In the genomic region with DNA sequence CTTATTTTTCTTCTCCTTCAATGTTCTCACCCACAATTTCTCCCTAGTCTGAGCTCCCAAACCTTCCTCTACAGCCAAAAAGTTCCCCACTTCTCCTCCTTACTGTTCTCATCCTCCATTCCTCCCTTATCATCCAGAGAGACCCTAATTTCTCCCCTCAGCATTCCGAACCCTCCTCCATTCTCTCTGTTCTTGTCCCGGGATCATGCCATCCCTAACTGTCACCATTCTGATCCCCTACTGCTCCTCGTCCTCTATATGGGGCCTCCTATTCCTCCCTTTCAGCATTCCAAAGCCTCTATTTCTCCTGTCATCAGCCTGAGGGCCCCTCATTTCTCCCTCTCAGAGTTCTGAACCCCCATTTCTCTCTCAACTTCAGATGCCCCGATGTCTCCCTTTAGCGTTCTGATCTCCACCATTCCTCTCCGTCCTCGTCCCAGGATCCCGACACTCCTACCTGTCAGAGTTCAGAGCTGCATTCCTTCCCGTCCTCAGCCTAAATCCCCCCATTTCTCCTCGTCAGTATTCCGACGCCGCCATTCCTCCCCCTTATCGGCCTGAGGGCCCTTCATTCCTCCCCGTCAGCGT, we compare ENCODE assay signal across 8 cellular contexts. TPM values are rescaled to one million over a fixed set of nuclear protein-coding genes. Genes with fewer than 3 reads are reported as not detected.
DNase-seq lines count a peak whose midpoint lies in the region; TF ChIP-seq lines count a peak whose summit lies in the region.

No MANE protein-coding gene starts in this region.

- no peak for TF ChIP-seq EP300 in suprapubic skin (IDR thresholded peaks at IDR 0.05)

- DNase-seq in T-helper 2 cell treated with Interferon-gamma antibody and Interleukin-4, amounts not matched to agents 5 μg/mL and 100 μg/mL, for 36 hours (ENCODE audit: low spot score), result no peak
- DNase-seq in T-helper 2 cell, result no peak
- DNase-seq in adipocyte (ENCODE audit: low read depth), result no peak
- no peak for DNase-seq in kidney epithelial cell (ENCODE audit: low read depth)
- DNase-seq in suprapubic skin (ENCODE audit: low spot score in 2 of 2), result no peak
- DNase-seq in A172 (ENCODE audit: low spot score), result no peak
- DNase-seq in NCI-H187 treated with DMSO at 0.1 percent for 48 hours (lab: John Stamatoyannopoulos, UW), result no peak
- DNase-seq in activated CD8-positive, alpha-beta memory T cell treated with anti-CD3 and anti-CD28 coated beads, Interleukin-2, amount 50 U/mL, for 48 hours, result no peak

- H3K4me1 ChIP-seq in adipocyte (ENCODE audit: control insufficient read depth, insufficient read depth, low read length) (peaks cover 23% of the 10 kb centered on the region), suprapubic skin (peaks cover 30% of the 10 kb centered on the region)

- H3K4me1 Mint-ChIP-seq in T-helper 2 cell treated with Interferon-gamma antibody and Interleukin-4, amounts not matched to agents 5 μg/mL and 100 μg/mL, for 36 hours (ENCODE audit: low read depth), result peaks cover 32% of the 10 kb centered on the region

- H3K27me3 Mint-ChIP-seq in T-helper 2 cell treated with Interferon-gamma antibody and Interleukin-4, amounts not matched to agents 5 μg/mL and 100 μg/mL, for 36 hours (ENCODE audit: low read depth), result no peaks in the 10 kb centered on the region

- peak overlapping the region; percentile 89 for H3K27ac ChIP-seq in suprapubic skin

- H3K27me3 ChIP-seq in adipocyte (replicated peaks; ENCODE audit: control insufficient read depth, insufficient read depth, low read length) (no peaks in the 10 kb centered on the region), kidney epithelial cell (ENCODE audit: control insufficient read depth, insufficient read depth, low read length) (no peaks in the 10 kb centered on the region), suprapubic skin (no peaks in the 10 kb centered on the region)

- H3K36me3 Mint-ChIP-seq in T-helper 2 cell treated with Interferon-gamma antibody and Interleukin-4, amounts not matched to agents 5 μg/mL and 100 μg/mL, for 36 hours (ENCODE audit: low read depth), result peaks cover 70% of the 10 kb centered on the region

- no peaks in the 10 kb centered on the region for H3K9me3 ChIP-seq in adipocyte (ENCODE audit: control insufficient read depth, low read length)
- no peaks in the 10 kb centered on the region for H3K9me3 ChIP-seq in suprapubic skin

- H3K36me3 ChIP-seq in adipocyte (ENCODE audit: control insufficient read depth, insufficient read depth, low read length, severe bottlenecking) (peaks cover 45% of the 10 kb centered on the region), kidney epithelial cell (ENCODE audit: control insufficient read depth, insufficient read depth, low read length) (no peaks in the 10 kb centered on the region), suprapubic skin (peaks cover 49% of the 10 kb centered on the region)

- H3K4me3 Mint-ChIP-seq in T-helper 2 cell treated with Interferon-gamma antibody and Interleukin-4, amounts not matched to agents 5 μg/mL and 100 μg/mL, for 36 hours, result peak overlapping the region; percentile 90

- no peak for TF ChIP-seq POLR2A in suprapubic skin (IDR thresholded peaks at IDR 0.05)

- peak overlapping the region; percentile 98 for H3K9ac ChIP-seq in adipocyte (ENCODE audit: low read length)

- no peaks in the 10 kb centered on the region for H3K9me3 Mint-ChIP-seq in T-helper 2 cell treated with Interferon-gamma antibody and Interleukin-4, amounts not matched to agents 5 μg/mL and 100 μg/mL, for 36 hours

- peak overlapping the region; percentile 99 for H3K4me3 ChIP-seq in adipocyte (ENCODE audit: low read length)
- peak overlapping the region; percentile 98 for H3K4me3 ChIP-seq in kidney epithelial cell (ENCODE audit: low read depth, low read length)
- peak overlapping the region; percentile 74 for H3K4me3 ChIP-seq in suprapubic skin

- no peak for TF ChIP-seq CTCF in kidney epithelial cell (IDR thresholded peaks at IDR 0.05; ENCODE audit: insufficient read depth, low read length, poor library complexity, severe bottlenecking)
- TF ChIP-seq CTCF in suprapubic skin (IDR thresholded peaks at IDR 0.05), result no peak

- 2% methylated on average over 16 of the region's 16 CpGs for whole genome bisulfite sequencing in suprapubic skin

- peak overlapping the region; percentile 95 for H3K27ac Mint-ChIP-seq in T-helper 2 cell treated with Interferon-gamma antibody and Interleukin-4, amounts not matched to agents 5 μg/mL and 100 μg/mL, for 36 hours

RNA-seq across cellular contexts. Expression of a gene that starts 0.5 kb away (rescaled TPM):
- total RNA-seq in kidney epithelial cell (72.2 and 91.9 TPM in 2 replicates), suprapubic skin (100 to 1,000 TPM; 107 to 145 (median 110) TPM)
- total RNA-seq in A172 (2014; rRNA removed; shearing (Covaris generic)), result 18.1 and 19.9 TPM in 2 replicates

RNA-seq across cellular contexts. Expression of a gene that starts 6.7 kb away (rescaled TPM):
- total RNA-seq in kidney epithelial cell (41.3 and 45.8 TPM in 2 replicates), suprapubic skin (100 to 1,000 TPM; 102 to 193 (median 107) TPM)
- 11.4 and 19.4 TPM in 2 replicates for total RNA-seq in A172 (2014; rRNA removed; shearing (Covaris generic))

RNA-seq across cellular contexts. Expression of a gene that starts 14.5 kb away (rescaled TPM):
- 0.29 and 1.3 TPM in 2 replicates for total RNA-seq in kidney epithelial cell
- total RNA-seq in suprapubic skin, result under 1 TPM in 1 of 4 donors, not detected in 3; 0.34 TPM
- 0.24 and 0.86 TPM in 2 replicates for total RNA-seq in A172 (2014; rRNA removed; shearing (Covaris generic))
